ENCODE assay signal across 7 cellular contexts in the genomic region with DNA sequence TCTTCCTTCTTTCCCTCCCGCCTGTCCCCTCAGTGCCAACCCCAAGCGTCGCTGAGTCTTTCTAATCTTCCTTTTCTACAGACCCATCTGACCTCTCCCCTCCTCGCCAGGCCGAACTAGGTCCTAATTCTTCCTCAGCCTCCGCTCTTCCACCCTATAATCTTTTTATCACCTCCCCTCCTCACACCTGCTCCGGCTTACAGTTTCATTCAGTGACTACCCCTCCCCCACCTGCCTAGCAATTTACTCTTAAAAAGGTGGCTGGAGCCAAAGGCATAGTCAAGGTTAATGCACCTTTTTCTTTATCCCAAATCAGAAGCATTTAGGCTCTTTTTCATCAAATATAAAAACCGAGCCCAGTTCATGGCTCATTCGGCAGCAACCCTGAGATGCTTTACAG.
DNase-seq lines count a peak whose midpoint lies in the region; TF ChIP-seq lines count a peak whose summit lies in the region.
"Not testable (repeated sequence)": the region's sequence is repeated elsewhere in the genome, so short reads cannot be mapped to it uniquely, and the experiment has no call there.

No MANE protein-coding gene starts in this region.

- peaks cover 11% of the 10 kb centered on the region for H3K36me3 Mint-ChIP-seq in Calu3 (ENCODE audit: insufficient read depth, unreplicated experiment)
- not testable (repeated sequence) for H3K36me3 Mint-ChIP-seq in MCF 10A (ENCODE audit: insufficient read depth, unreplicated experiment)

- H3K4me1 ChIP-seq in HUES6 (ENCODE audit: control insufficient read depth, insufficient read depth, low read length) = peaks cover 22% of the 10 kb centered on the region

- H3K27ac ChIP-seq in HUES6 (ENCODE audit: low read depth, low read length) = peak overlapping the region; percentile 41; the same call in 1 of the 2 replicates

- not testable (repeated sequence) for BruUV-seq in Calu3 (replicated peaks; lab: Mats Ljungman, UMichigan); MCF 10A (replicated peaks; lab: Mats Ljungman, UMichigan)

- H3K4me3 ChIP-seq in H7 (ENCODE audit: insufficient read depth, low read depth, low read length) (peak overlapping the region; percentile 33; the same call in 1 of the 2 replicates), HUES6 (ENCODE audit: low read depth, low read length) (peak overlapping the region; percentile 64)

- not testable (repeated sequence) for TF ChIP-seq CTCF in Calu3 (IDR thresholded peaks at IDR 0.05; ENCODE audit: unreplicated experiment); MCF 10A (IDR thresholded peaks at IDR 0.05; ENCODE audit: unreplicated experiment)

- intact Hi-C loops in Calu3 (cut with micrococcal nuclease; ENCODE audit: unreplicated experiment) = loop anchor here (5.0 kb wide), 1 partner anchor 120 kb away; no protein-coding TSS in a partner anchor
- intact Hi-C loops in MCF 10A (cut with micrococcal nuclease) = not testable (repeated sequence)

- CTCF ChIA-PET in Calu3 (lab: Charles Lee); MCF 10A (lab: Yijun Ruan, JAX): not testable (repeated sequence)

- H3K4me1 Mint-ChIP-seq in Calu3 (ENCODE audit: low read depth, unreplicated experiment) = peaks cover 28% of the 10 kb centered on the region
- H3K4me1 Mint-ChIP-seq in MCF 10A (ENCODE audit: insufficient read depth, unreplicated experiment) = not testable (repeated sequence)

- peak; percentile 53 for DNase-seq in Calu3
- not testable (repeated sequence) for DNase-seq in H7; MCF 10A (ENCODE audit: unreplicated experiment)
- DNase-seq in NCI-H82 (lab: John Stamatoyannopoulos, UW) = peak; percentile 91
- DNase-seq in RPMI8226 = peak; percentile 79
- peak; percentile 16 for DNase-seq in islet precursor cell

- POLR2A ChIA-PET in MCF 10A (lab: Yijun Ruan, JAX) = not testable (repeated sequence)

- H3K27ac Mint-ChIP-seq in Calu3 (ENCODE audit: unreplicated experiment) = not testable (repeated sequence)
- peak overlapping the region; percentile 11 for H3K27ac Mint-ChIP-seq in MCF 10A (ENCODE audit: low read depth, unreplicated experiment)

- H3K9me3 ChIP-seq in HUES6 (ENCODE audit: control insufficient read depth, insufficient read depth, low read depth, low read length) = not testable (repeated sequence)

- H3K4me3 Mint-ChIP-seq in Calu3 (ENCODE audit: low read depth, unreplicated experiment); MCF 10A (ENCODE audit: unreplicated experiment): not testable (repeated sequence)

- not testable (repeated sequence) for H3K27me3 Mint-ChIP-seq in Calu3 (ENCODE audit: unreplicated experiment); MCF 10A (ENCODE audit: insufficient read depth, unreplicated experiment)

- not testable (repeated sequence) for H3K9me3 Mint-ChIP-seq in Calu3 (ENCODE audit: low read depth, unreplicated experiment); MCF 10A (ENCODE audit: unreplicated experiment)

- peak overlapping the region; percentile 91 for H3K9ac ChIP-seq in HUES6 (ENCODE audit: low read length)

- not testable (repeated sequence) for H3K36me3 ChIP-seq in H7 (replicated peaks; ENCODE audit: control insufficient read depth, insufficient read depth, low read length)
- peaks cover 27% of the 10 kb centered on the region; the same call in 1 of the 2 replicates for H3K36me3 ChIP-seq in HUES6 (ENCODE audit: control insufficient read depth, insufficient read depth, low read length)

- not testable (repeated sequence) for H3K27me3 ChIP-seq in H7 (ENCODE audit: control insufficient read depth, insufficient read depth, low read length); HUES6 (ENCODE audit: control insufficient read depth, insufficient read depth, low read length)
